ENCODE assay signal across 33 cellular contexts in the genomic region with DNA sequence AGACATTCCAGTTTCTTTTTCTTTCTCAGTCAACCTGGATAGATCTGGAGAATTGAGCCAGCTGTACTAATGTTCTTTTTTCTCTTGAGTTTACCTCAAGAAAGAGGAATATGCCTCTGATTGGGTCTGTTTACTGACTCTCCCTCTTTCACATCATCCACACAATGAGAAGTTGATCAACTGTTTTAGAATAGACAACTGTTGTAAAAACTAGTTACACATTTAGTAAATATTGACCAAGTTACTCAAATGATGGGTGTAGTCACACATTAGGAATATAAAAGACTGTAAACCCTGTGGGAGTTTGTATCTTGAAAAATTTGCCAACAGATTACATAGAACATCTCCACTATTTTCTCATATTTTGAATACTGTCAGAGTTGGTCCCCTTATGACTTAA.
"Had no signal": no experiment of that assay in that cellular context is flagged by ENCODE, and none has a peak within 500 bp of the region (broad histone marks: within the 10 kb centered on the region; RNA-seq: fewer than 3 reads in every experiment).

No MANE protein-coding gene starts in this region.

- H3K36me3 ChIP-seq: adrenal gland, ascending aorta, breast epithelium, cardiac muscle cell, esophagus muscularis mucosa, gastrocnemius medialis, WERI-Rb-1 had no signal

- H3K4me1 ChIP-seq: ascending aorta, breast epithelium, esophagus muscularis mucosa, foreskin keratinocyte, gastrocnemius medialis had no signal

- H3K9me3 ChIP-seq: adrenal gland, ascending aorta, breast epithelium, esophagus muscularis mucosa, gastrocnemius medialis had no signal

- H3K27me3 ChIP-seq: adrenal gland, ascending aorta, breast epithelium, cardiac muscle cell, esophagus muscularis mucosa, foreskin keratinocyte, gastrocnemius medialis had no signal

- DNase-seq: activated B cell treated with CpG ODN at 0.5 μM for 24 hours; activated CD4-positive, alpha-beta memory T cell treated with anti-CD3 and anti-CD28 coated beads for 36 hours; activated CD4-positive, alpha-beta T cell treated with anti-CD3 and anti-CD28 coated beads for 36 hours; activated CD4-positive, alpha-beta T cell treated with anti-CD3 and anti-CD28 coated beads, Interleukin-2, amount 10 ng/mL, durations not matched to agents 24 days and 14 days; activated CD4-positive, CD25-positive, alpha-beta regulatory T cell treated with anti-CD3 and anti-CD28 coated beads, Interleukin-2, amount 50 U/mL, for 72 hours; activated CD8-positive, alpha-beta memory T cell treated with anti-CD3 and anti-CD28 coated beads, Interleukin-2, amount 10 ng/mL, durations not matched to agents 7 days and 5 days; activated CD8-positive, alpha-beta memory T cell treated with anti-CD3 and anti-CD28 coated beads, Interleukin-2, amount 50 U/mL, for 4 hours; activated CD8-positive, alpha-beta T cell treated with anti-CD3 and anti-CD28 coated beads, Interleukin-2, amount 10 ng/mL, durations not matched to agents 7 days and 5 days; activated effector memory CD4-positive, alpha-beta T cell treated with anti-CD3 and anti-CD28 coated beads, Interleukin-2, amount 50 U/mL, for 16 hours; activated naive CD4-positive, alpha-beta T cell treated with anti-CD3 and anti-CD28 coated beads for 36 hours; activated naive CD8-positive, alpha-beta T cell treated with anti-CD3 and anti-CD28 coated beads for 36 hours; activated naive CD8-positive, alpha-beta T cell treated with anti-CD3 and anti-CD28 coated beads, Interleukin-2, amount 50 U/mL, for 24 hours; activated T-cell treated with anti-CD3 and anti-CD28 coated beads, Interleukin-2, amount 50 U/mL, for 1 hour; activated T-cell treated with anti-CD3 and anti-CD28 coated beads, Interleukin-2, amount 50 U/mL, for 48 hours; adrenal gland; central memory CD4-positive, alpha-beta T cell; cerebellar nuclear complex; cortex of kidney; dermis blood vessel endothelial cell; effector CD4-positive, alpha-beta T cell; effector memory CD8-positive, alpha-beta T cell; erythroblast; foreskin keratinocyte; gastrocnemius medialis; glutamatergic neuron; T-helper 1 cell; T-helper 17 cell; T1000; WERI-Rb-1 had no signal

- H3K27ac ChIP-seq: adrenal gland, ascending aorta, breast epithelium, cardiac muscle cell, esophagus muscularis mucosa, foreskin keratinocyte, gastrocnemius medialis, WERI-Rb-1 had no signal

- H3K4me3 ChIP-seq: adrenal gland, ascending aorta, breast epithelium, cardiac muscle cell, esophagus muscularis mucosa, gastrocnemius medialis had no signal

- ATAC-seq: activated CD4-positive, alpha-beta T cell treated with anti-CD3 and anti-CD28 coated beads for 36 hours; activated CD8-positive, alpha-beta memory T cell treated with anti-CD3 and anti-CD28 coated beads, Interleukin-2, amount 10 ng/mL, durations not matched to agents 7 days and 5 days; activated CD8-positive, alpha-beta T cell treated with anti-CD3 and anti-CD28 coated beads, Interleukin-2, amount 10 ng/mL, durations not matched to agents 7 days and 5 days; activated naive CD8-positive, alpha-beta T cell treated with anti-CD3 and anti-CD28 coated beads, Interleukin-2, amount 50 U/mL, for 24 hours; effector memory CD8-positive, alpha-beta T cell; foreskin keratinocyte; gastrocnemius medialis; T-helper 17 cell had no signal
